In the genomic region with DNA sequence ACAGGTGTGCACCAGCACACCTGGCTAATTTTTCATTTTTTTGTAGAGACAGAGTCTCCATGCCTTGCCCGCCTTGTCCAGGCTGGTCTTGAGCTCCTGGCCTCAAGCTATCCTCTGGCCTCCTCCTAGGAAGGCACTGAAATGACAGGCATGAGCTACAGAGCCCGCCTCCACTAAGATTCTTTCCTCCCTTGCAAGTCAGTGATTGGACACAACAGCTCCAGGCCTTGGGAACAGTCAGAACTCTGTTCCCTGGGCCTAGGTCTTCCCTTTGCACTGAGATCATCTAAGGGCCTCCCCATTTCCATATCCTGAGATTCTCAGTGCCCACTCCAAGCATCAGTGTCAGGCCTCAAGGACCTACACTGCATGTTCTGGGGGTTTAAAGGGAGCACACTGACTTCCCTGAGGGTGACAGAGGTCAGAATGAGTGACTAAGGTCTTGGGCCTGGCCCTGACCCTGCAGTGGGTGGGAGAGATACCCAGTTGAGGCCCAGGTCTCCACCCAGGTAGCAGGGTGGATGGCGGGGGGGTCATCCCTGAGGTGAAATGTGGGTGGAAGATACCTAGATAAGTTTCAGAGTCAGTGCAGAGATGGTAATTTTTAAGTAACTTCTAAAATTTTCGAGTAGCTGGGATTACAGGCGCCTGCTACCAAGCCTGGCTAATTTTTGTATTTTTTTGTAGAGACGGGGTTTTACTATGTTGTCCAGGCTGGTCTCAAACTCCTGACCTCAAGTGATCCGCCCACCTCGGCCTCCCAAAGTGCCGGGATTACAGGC, we compare ENCODE assay signal across 1 cellular context.
TF ChIP-seq lines count a peak whose summit lies in the region.

No MANE protein-coding gene starts in this region.

TF ChIP-seq in K562, 482 proteins besides CTCF, POLR2A, EP300 and RAD21 (continued from another document):
- TF ChIP-seq E4F1 (CRISPR knock-in tag; IDR thresholded peaks at IDR 0.05; ENCODE audit: borderline replicate concordance) (no peak), ZNF79 (CRISPR knock-in tag; IDR thresholded peaks at IDR 0.05; ENCODE audit: low read depth) (no peak), HMGN3 (IDR thresholded peaks at IDR 0.05; ENCODE audit: borderline replicate concordance, extremely low read depth, insufficient read length, low read depth, low read length) (no peak), CGGBP1 (CRISPR knock-in tag; IDR thresholded peaks at IDR 0.05) (no peak), KLF6 (CRISPR knock-in tag; IDR thresholded peaks at IDR 0.05; ENCODE audit: borderline replicate concordance) (no peak), KAT2B (IDR thresholded peaks at IDR 0.05; ENCODE audit: low read depth, low read length) (no peak), HDAC3 (IDR thresholded peaks at IDR 0.05; ENCODE audit: borderline replicate concordance, partially characterized antibody) (no peak), BRCA1 (IDR thresholded peaks at IDR 0.05) (no peak), BRCA1 (CRISPR knock-in tag; IDR thresholded peaks at IDR 0.05) (no peak), NR3C1 (CRISPR knock-in tag; IDR thresholded peaks at IDR 0.05) (no peak), GTF2B (IDR thresholded peaks at IDR 0.05; ENCODE audit: extremely low read depth, insufficient read length) (no peak), SMARCA5 (IDR thresholded peaks at IDR 0.05) (no peak), HDAC8 (tag; IDR thresholded peaks at IDR 0.05) (no peak), ZC3H8 (IDR thresholded peaks at IDR 0.05) (no peak), ZBTB5 (IDR thresholded peaks at IDR 0.05) (no peak), ZNF311 (CRISPR knock-in tag; IDR thresholded peaks at IDR 0.05) (no peak), CBX3 (IDR thresholded peaks at IDR 0.05; ENCODE audit: borderline replicate concordance in 1 of 2, low read length in 2 of 2) (no peak), SMARCB1 (IDR thresholded peaks at IDR 0.05; ENCODE audit: insufficient read length, low read depth) (no peak), COPS2 (conservative IDR thresholded peaks at IDR 0.05) (no peak), BCOR (IDR thresholded peaks at IDR 0.05) (0 out of 2 replicates have a peak, but pooled peaks have one; percentile 65), POLR3G (IDR thresholded peaks at IDR 0.05; ENCODE audit: extremely low read depth, insufficient read length, insufficient replicate concordance) (no peak), CCNT2 (IDR thresholded peaks at IDR 0.05; ENCODE audit: borderline replicate concordance, extremely low read depth, insufficient read length, low read depth, low read length) (no peak), U2AF2 (optimal IDR thresholded peaks at IDR 0.05; ENCODE audit: low read depth, low read length) (no peak), TBP (optimal IDR thresholded peaks at IDR 0.05; ENCODE audit: low read depth, low read length) (no peak), CTCFL (IDR thresholded peaks at IDR 0.05; ENCODE audit: borderline replicate concordance, insufficient read depth, low read depth, low read length, poor library complexity, severe bottlenecking) (no peak), SRSF7 (optimal IDR thresholded peaks at IDR 0.05; ENCODE audit: low read depth, low read length) (no peak), FOXA3 (CRISPR knock-in tag; conservative IDR thresholded peaks at IDR 0.05 in 1 of 2, IDR thresholded peaks at IDR 0.05 in 1 of 2) (no peak), BRD9 (IDR thresholded peaks at IDR 0.05; ENCODE audit: low read depth, partially characterized antibody) (no peak), FOS (IDR thresholded peaks at IDR 0.05; ENCODE audit: extremely low read depth, insufficient read length) (no peak), GTF2E2 (tag; IDR thresholded peaks at IDR 0.05) (no peak), NFE2 (IDR thresholded peaks at IDR 0.05; ENCODE audit: low read depth) (peak; percentile 3; the same call in 1 of the 2 replicates), MAFF (IDR thresholded peaks at IDR 0.05; ENCODE audit: low read length) (no peak), RBM25 (IDR thresholded peaks at IDR 0.05; ENCODE audit: low read depth, low read length, severe bottlenecking) (no peak), SRSF1 (IDR thresholded peaks at IDR 0.05; ENCODE audit: low read depth, low read length) (no peak), KDM1A (IDR thresholded peaks at IDR 0.05) (peak; percentile 22 to 68; a peak in 3 of 4 replicates), TFAP4 (CRISPR knock-in tag; IDR thresholded peaks at IDR 0.05; ENCODE audit: borderline replicate concordance) (0 out of 2 replicates have a peak, but pooled peaks have one; percentile 17), TAF9B (IDR thresholded peaks at IDR 0.05; ENCODE audit: partially characterized antibody) (no peak), TAF1 (IDR thresholded peaks at IDR 0.05; ENCODE audit: control insufficient read depth, extremely low read depth, insufficient read depth, low read length, severe bottlenecking) (peak; percentile 12), RCOR1 (IDR thresholded peaks at IDR 0.05; ENCODE audit: borderline replicate concordance in 1 of 2, low read depth in 2 of 2, low read length in 2 of 2) (no peak), HNRNPLL (IDR thresholded peaks at IDR 0.05; ENCODE audit: low read depth, low read length, poor library complexity, severe bottlenecking) (no peak), ZFX (CRISPR knock-in tag; IDR thresholded peaks at IDR 0.05) (peak; percentile 41; the same call in 1 of the 2 replicates), ZNF23 (CRISPR knock-in tag; IDR thresholded peaks at IDR 0.05) (no peak), FOXJ2 (tag; IDR thresholded peaks at IDR 0.05) (no peak)
- TF ChIP-seq, protein P1, sequence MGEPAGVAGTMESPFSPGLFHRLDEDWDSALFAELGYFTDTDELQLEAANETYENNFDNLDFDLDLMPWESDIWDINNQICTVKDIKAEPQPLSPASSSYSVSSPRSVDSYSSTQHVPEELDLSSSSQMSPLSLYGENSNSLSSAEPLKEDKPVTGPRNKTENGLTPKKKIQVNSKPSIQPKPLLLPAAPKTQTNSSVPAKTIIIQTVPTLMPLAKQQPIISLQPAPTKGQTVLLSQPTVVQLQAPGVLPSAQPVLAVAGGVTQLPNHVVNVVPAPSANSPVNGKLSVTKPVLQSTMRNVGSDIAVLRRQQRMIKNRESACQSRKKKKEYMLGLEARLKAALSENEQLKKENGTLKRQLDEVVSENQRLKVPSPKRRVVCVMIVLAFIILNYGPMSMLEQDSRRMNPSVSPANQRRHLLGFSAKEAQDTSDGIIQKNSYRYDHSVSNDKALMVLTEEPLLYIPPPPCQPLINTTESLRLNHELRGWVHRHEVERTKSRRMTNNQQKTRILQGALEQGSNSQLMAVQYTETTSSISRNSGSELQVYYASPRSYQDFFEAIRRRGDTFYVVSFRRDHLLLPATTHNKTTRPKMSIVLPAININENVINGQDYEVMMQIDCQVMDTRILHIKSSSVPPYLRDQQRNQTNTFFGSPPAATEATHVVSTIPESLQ (CRISPR knock-in tag; IDR thresholded peaks at IDR 0.05), result no peak
- TF ChIP-seq, protein P2, sequence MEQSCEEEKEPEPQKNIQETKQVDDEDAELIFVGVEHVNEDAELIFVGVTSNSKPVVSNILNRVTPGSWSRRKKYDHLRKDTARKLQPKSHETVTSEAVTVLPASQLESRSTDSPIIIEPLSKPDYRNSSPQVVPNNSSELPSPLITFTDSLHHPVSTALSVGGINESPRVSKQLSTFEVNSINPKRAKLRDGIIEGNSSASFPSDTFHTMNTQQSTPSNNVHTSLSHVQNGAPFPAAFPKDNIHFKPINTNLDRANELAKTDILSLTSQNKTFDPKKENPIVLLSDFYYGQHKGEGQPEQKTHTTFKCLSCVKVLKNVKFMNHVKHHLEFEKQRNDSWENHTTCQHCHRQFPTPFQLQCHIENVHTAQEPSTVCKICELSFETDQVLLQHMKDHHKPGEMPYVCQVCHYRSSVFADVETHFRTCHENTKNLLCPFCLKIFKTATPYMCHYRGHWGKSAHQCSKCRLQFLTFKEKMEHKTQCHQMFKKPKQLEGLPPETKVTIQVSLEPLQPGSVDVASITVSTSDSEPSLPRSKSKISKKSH (CRISPR knock-in tag; IDR thresholded peaks at IDR 0.05), result no peak
- TF ChIP-seq, protein P3, sequence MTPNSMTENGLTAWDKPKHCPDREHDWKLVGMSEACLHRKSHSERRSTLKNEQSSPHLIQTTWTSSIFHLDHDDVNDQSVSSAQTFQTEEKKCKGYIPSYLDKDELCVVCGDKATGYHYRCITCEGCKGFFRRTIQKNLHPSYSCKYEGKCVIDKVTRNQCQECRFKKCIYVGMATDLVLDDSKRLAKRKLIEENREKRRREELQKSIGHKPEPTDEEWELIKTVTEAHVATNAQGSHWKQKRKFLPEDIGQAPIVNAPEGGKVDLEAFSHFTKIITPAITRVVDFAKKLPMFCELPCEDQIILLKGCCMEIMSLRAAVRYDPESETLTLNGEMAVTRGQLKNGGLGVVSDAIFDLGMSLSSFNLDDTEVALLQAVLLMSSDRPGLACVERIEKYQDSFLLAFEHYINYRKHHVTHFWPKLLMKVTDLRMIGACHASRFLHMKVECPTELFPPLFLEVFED (CRISPR knock-in tag; conservative IDR thresholded peaks at IDR 0.05), result no peak
- TF ChIP-seq, protein P4, sequence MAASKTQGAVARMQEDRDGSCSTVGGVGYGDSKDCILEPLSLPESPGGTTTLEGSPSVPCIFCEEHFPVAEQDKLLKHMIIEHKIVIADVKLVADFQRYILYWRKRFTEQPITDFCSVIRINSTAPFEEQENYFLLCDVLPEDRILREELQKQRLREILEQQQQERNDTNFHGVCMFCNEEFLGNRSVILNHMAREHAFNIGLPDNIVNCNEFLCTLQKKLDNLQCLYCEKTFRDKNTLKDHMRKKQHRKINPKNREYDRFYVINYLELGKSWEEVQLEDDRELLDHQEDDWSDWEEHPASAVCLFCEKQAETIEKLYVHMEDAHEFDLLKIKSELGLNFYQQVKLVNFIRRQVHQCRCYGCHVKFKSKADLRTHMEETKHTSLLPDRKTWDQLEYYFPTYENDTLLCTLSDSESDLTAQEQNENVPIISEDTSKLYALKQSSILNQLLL (CRISPR knock-in tag; IDR thresholded peaks at IDR 0.05; ENCODE audit: borderline replicate concordance), result no peak
